28 cellular contexts compared by ENCODE assay signal in the genomic region with DNA sequence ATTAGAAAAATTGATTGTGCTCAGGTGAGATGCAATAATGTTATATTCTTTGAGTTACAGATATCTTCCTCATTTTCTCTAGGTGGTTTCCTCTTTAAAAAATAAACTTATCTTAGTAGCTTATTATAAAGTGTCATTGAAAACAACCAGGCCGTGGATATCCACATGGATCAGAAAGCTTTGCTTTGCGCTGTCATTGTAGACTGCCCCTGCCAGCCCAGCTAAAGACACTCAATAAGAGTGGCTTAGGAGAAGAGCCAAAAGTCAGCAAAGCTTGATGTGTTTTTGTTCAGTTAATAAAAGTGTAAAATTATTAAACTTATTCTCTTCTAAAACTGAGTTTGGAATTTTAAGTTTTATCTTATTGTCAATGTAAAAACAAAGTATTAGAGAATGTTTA.
"Had no signal": no experiment of that assay in that cellular context is flagged by ENCODE, and none has a peak within 500 bp of the region (broad histone marks: within the 10 kb centered on the region; RNA-seq: fewer than 3 reads in every experiment).

No MANE protein-coding gene starts in this region.

- H3K9me3 ChIP-seq: neutrophil, pancreas, psoas muscle, right lobe of liver, sigmoid colon, stomach, thoracic aorta, tibial artery, transverse colon, upper lobe of right lung, uterus had no signal

- H3K27ac Mint-ChIP-seq: natural killer cell treated with Interleukin-12 subunit alpha and Interleukin-12 subunit beta and Interleukin-15 and Interleukin-18, amount 100 ng/mL, for 72 hours; nephron progenitor cell; progenitor cell of endocrine pancreas; stimulated activated effector memory CD8-positive, alpha-beta T cell treated with anti-CD3 and anti-CD28 coated beads, Interleukin-12 subunit alpha, Interleukin-12 subunit beta, amount 100 ng/mL, for 72 hours; stimulated activated naive B cell treated with anti-CD40 and anti-IgM and Interleukin-4, amounts not matched to agents 10 μg/mL and 1 μg/mL and 100 μg/mL, for 72 hours; stimulated activated naive CD8-positive, alpha-beta T cell treated with anti-CD3 and anti-CD28 coated beads, Interleukin-15, Interleukin-2, amounts not matched to agents 100 ng/mL and 50 ng/mL, for 24 hours; type B pancreatic cell had no signal

- H3K4me1 Mint-ChIP-seq: nephron progenitor cell, neural crest cell had no signal

- ATAC-seq: naive thymus-derived CD8-positive, alpha-beta T cell; natural killer cell treated with Interleukin-12 subunit alpha and Interleukin-12 subunit beta and Interleukin-15 and Interleukin-18, amount 100 ng/mL, for 72 hours; pancreas; psoas muscle; right cardiac atrium; right lobe of liver; stimulated activated effector memory CD8-positive, alpha-beta T cell treated with anti-CD3 and anti-CD28 coated beads, Interleukin-12 subunit alpha, Interleukin-12 subunit beta, amount 100 ng/mL, for 72 hours; stimulated activated naive B cell treated with anti-CD40 and anti-IgM and Interleukin-4, amounts not matched to agents 10 μg/mL and 1 μg/mL and 100 μg/mL, for 72 hours; upper lobe of right lung had no signal

- H3K27ac ChIP-seq: neutrophil, pancreas, psoas muscle, right lobe of liver, sigmoid colon, stomach, thoracic aorta, tibial artery, transverse colon, upper lobe of right lung, uterus had no signal

- H3K27me3 Mint-ChIP-seq: naive thymus-derived CD8-positive, alpha-beta T cell; natural killer cell treated with Interleukin-12 subunit alpha and Interleukin-12 subunit beta and Interleukin-15 and Interleukin-18, amount 100 ng/mL, for 72 hours; progenitor cell of endocrine pancreas; stimulated activated naive B cell treated with anti-CD40 and anti-IgM and Interleukin-4, amounts not matched to agents 10 μg/mL and 1 μg/mL and 100 μg/mL, for 72 hours; stimulated activated naive CD8-positive, alpha-beta T cell treated with anti-CD3 and anti-CD28 coated beads, Interleukin-15, Interleukin-2, amounts not matched to agents 100 ng/mL and 50 ng/mL, for 24 hours; type B pancreatic cell had no signal

- H3K4me3 ChIP-seq: pancreas, psoas muscle, right lobe of liver, sigmoid colon, stomach, thoracic aorta, tibial artery, transverse colon, upper lobe of right lung, uterus had no signal

- DNase-seq: naive thymus-derived CD8-positive, alpha-beta T cell; nephron progenitor cell; nucleus accumbens; pancreas; psoas muscle; right cardiac atrium; right lobe of liver; sigmoid colon; small intestine; stimulated activated CD4-positive, alpha-beta T cell treated with anti-CD3 and anti-CD28 coated beads, Interleukin-15, amount 100 ng/mL, for 24 hours; stimulated activated CD4-positive, alpha-beta T cell treated with anti-CD3 and anti-CD28 coated beads, Interleukin-2, amount 100 ng/mL, for 24 hours; stimulated activated CD4-positive, alpha-beta T cell treated with anti-CD3 and anti-CD28 coated beads, Interleukin-2, amount 100 ng/mL, for 48 hours; stimulated activated CD4-positive, alpha-beta T cell treated with anti-CD3 and anti-CD28 coated beads, Interleukin-4, amount 100 ng/mL, for 24 hours; stimulated activated naive B cell treated with anti-CD40 and anti-IgM and Interleukin-4, amounts not matched to agents 10 μg/mL and 1 μg/mL and 100 μg/mL, for 72 hours; stimulated activated naive CD4-positive, alpha-beta T cell treated with Interleukin-2 at 50 U/mL for 16 hours; stomach; tibial artery; transverse colon; upper lobe of right lung; uterus had no signal

- H3K36me3 ChIP-seq: uterus had no signal

- H3K27me3 ChIP-seq: neutrophil, pancreas, right lobe of liver, sigmoid colon, stomach, tibial artery, transverse colon, upper lobe of right lung, uterus had no signal

- H3K4me3 Mint-ChIP-seq: naive thymus-derived CD8-positive, alpha-beta T cell; natural killer cell treated with Interleukin-12 subunit alpha and Interleukin-12 subunit beta and Interleukin-15 and Interleukin-18, amount 100 ng/mL, for 72 hours; nephron progenitor cell; neural crest cell; stimulated activated effector memory CD8-positive, alpha-beta T cell treated with anti-CD3 and anti-CD28 coated beads, Interleukin-12 subunit alpha, Interleukin-12 subunit beta, amount 100 ng/mL, for 72 hours; stimulated activated naive B cell treated with anti-CD40 and anti-IgM and Interleukin-4, amounts not matched to agents 10 μg/mL and 1 μg/mL and 100 μg/mL, for 72 hours; stimulated activated naive CD8-positive, alpha-beta T cell treated with anti-CD3 and anti-CD28 coated beads, Interleukin-15, Interleukin-2, amounts not matched to agents 100 ng/mL and 50 ng/mL, for 24 hours; type B pancreatic cell had no signal

- FAIRE-seq: pancreas, small intestine had no signal

- H3K4me1 ChIP-seq: psoas muscle, sigmoid colon, tibial artery, transverse colon, upper lobe of right lung, uterus had no signal
